ENCODE assay signal across 11 cellular contexts in genomic region chr16:30764816-30765465, GRCh38. TPM values are rescaled to one million over a fixed set of nuclear protein-coding genes. Genes with fewer than 3 reads are reported as not detected.
DNase-seq lines count a peak whose midpoint lies in the region; ATAC-seq and TF ChIP-seq lines count a peak whose summit lies in the region.
"Had no signal": no experiment of that assay in that cellular context is flagged by ENCODE, and none has a peak within 500 bp of the region (broad histone marks: within the 10 kb centered on the region; RNA-seq: fewer than 3 reads in every experiment).

No MANE protein-coding gene starts in this region.

- H3K36me3 Mint-ChIP-seq in natural killer cell treated with Interleukin-12 subunit alpha and Interleukin-12 subunit beta and Interleukin-15 and Interleukin-18, amount 100 ng/mL, for 72 hours = peaks cover 28% of the 10 kb centered on the region
- peaks cover 9% of the 10 kb centered on the region for H3K36me3 Mint-ChIP-seq in natural killer cell

- no peaks in the 10 kb centered on the region for H3K9me3 ChIP-seq in lower lobe of right lung
- H3K9me3 ChIP-seq in WERI-Rb-1 (ENCODE audit: severe bottlenecking) = no peaks in the 10 kb centered on the region
- H3K9me3 ChIP-seq: HAP-1 had no signal

- CTCF ChIA-PET in RWPE1 (lab: Yijun Ruan, JAX) = no interaction called here

- H3K4me1 Mint-ChIP-seq in natural killer cell treated with Interleukin-12 subunit alpha and Interleukin-12 subunit beta and Interleukin-15 and Interleukin-18, amount 100 ng/mL, for 72 hours (ENCODE audit: low read depth in 2 of 2) = peaks cover 41 to 51% of the 10 kb centered on the region in 2 donors
- peaks cover 43 to 64% of the 10 kb centered on the region in 2 donors for H3K4me1 Mint-ChIP-seq in natural killer cell

- peak overlapping the region in 1 of 2 donors; percentile 33 for H3K27ac Mint-ChIP-seq in natural killer cell treated with Interleukin-12 subunit alpha and Interleukin-12 subunit beta and Interleukin-15 and Interleukin-18, amount 100 ng/mL, for 72 hours
- no peak overlapping the region for H3K27ac Mint-ChIP-seq in natural killer cell
- H3K27ac Mint-ChIP-seq: B cell had no signal

- intact Hi-C loops in natural killer cell (cut with micrococcal nuclease) = loop anchor here (5.0 to 10.0 kb wide), 2 partner anchors 50 to 157 kb away; partner anchors contain the start of gene FBXL19
- intact Hi-C loops in lower lobe of right lung (cut with DNase I) = no loop called here

- DNase-seq in natural killer cell treated with Interleukin-12 subunit alpha and Interleukin-12 subunit beta and Interleukin-15 and Interleukin-18, amount 100 ng/mL, for 72 hours (ENCODE audit: low spot score) = peak; percentile 57
- no peak for DNase-seq in natural killer cell
- no peak for DNase-seq in RWPE1 (ENCODE audit: low spot score)
- peak; percentile 32 for DNase-seq in lower lobe of right lung
- DNase-seq in WERI-Rb-1 = no peak
- DNase-seq: DMS53 had no signal

- POLR2A ChIA-PET in RWPE1 (lab: Yijun Ruan, JAX; ENCODE audit: low non-redundant PET) = interaction anchor here (1.3 kb wide), 1 partner anchor 10 kb away, joined by 7 read pairs; no protein-coding TSS in a partner anchor

- ATAC-seq in natural killer cell treated with Interleukin-12 subunit alpha and Interleukin-12 subunit beta and Interleukin-15 and Interleukin-18, amount 100 ng/mL, for 72 hours = no peak
- ATAC-seq in natural killer cell (no peak), lower lobe of right lung (no peak), HG02885 (IDR thresholded peaks at IDR 0.05; ENCODE audit: poor library complexity, unreplicated experiment) (no peak), HG02798 (IDR thresholded peaks at IDR 0.05; ENCODE audit: poor library complexity, unreplicated experiment) (no peak)

- H3K27me3 ChIP-seq in lower lobe of right lung (ENCODE audit: low read depth) (no peaks in the 10 kb centered on the region), WERI-Rb-1 (ENCODE audit: insufficient read depth, low read depth, severe bottlenecking) (no peaks in the 10 kb centered on the region)

- H3K4me1 ChIP-seq in lower lobe of right lung = peaks cover 27% of the 10 kb centered on the region

- no peaks in the 10 kb centered on the region for H3K27me3 Mint-ChIP-seq in natural killer cell treated with Interleukin-12 subunit alpha and Interleukin-12 subunit beta and Interleukin-15 and Interleukin-18, amount 100 ng/mL, for 72 hours
- no peaks in the 10 kb centered on the region for H3K27me3 Mint-ChIP-seq in natural killer cell (ENCODE audit: low read depth in 2 of 2)
- H3K27me3 Mint-ChIP-seq: B cell had no signal

- H3K36me3 ChIP-seq in lower lobe of right lung (peaks cover 72% of the 10 kb centered on the region), WERI-Rb-1 (peaks cover 75% of the 10 kb centered on the region)

- H3K4me3 Mint-ChIP-seq in natural killer cell treated with Interleukin-12 subunit alpha and Interleukin-12 subunit beta and Interleukin-15 and Interleukin-18, amount 100 ng/mL, for 72 hours = no peak overlapping the region
- H3K4me3 Mint-ChIP-seq in natural killer cell = no peak overlapping the region

- no peaks in the 10 kb centered on the region for H3K9me3 Mint-ChIP-seq in natural killer cell treated with Interleukin-12 subunit alpha and Interleukin-12 subunit beta and Interleukin-15 and Interleukin-18, amount 100 ng/mL, for 72 hours
- H3K9me3 Mint-ChIP-seq in natural killer cell = no peaks in the 10 kb centered on the region

- H3K27ac ChIP-seq in RWPE1 (0 out of 2 replicates have a peak overlapping the region, but pooled peaks have one; percentile 1), lower lobe of right lung (no peak overlapping the region), WERI-Rb-1 (no peak overlapping the region)
- H3K27ac ChIP-seq: HL-60 had no signal

- H3K4me3 ChIP-seq in lower lobe of right lung (no peak overlapping the region), WERI-Rb-1 (ENCODE audit: low read depth, low read length) (no peak overlapping the region)
- H3K4me3 ChIP-seq: HAP-1 had no signal

- TF ChIP-seq CTCF in natural killer cell (IDR thresholded peaks at IDR 0.05) (no peak), RWPE1 (conservative IDR thresholded peaks at IDR 0.05; ENCODE audit: low read depth) (no peak), lower lobe of right lung (IDR thresholded peaks at IDR 0.05) (no peak), WERI-Rb-1 (IDR thresholded peaks at IDR 0.05; ENCODE audit: low read depth, low read length) (no peak)

RNA-seq across cellular contexts. Expression of gene RNF40, which starts 2.8 kb away (rescaled TPM):
- total RNA-seq in natural killer cell treated with Interleukin-12 subunit alpha and Interleukin-12 subunit beta and Interleukin-15 and Interleukin-18, amount 100 ng/mL, for 72 hours = 100 to 1,000 TPM; 120 to 161 TPM
- 100 to 1,000 TPM; 153 to 167 (median 161) TPM for total RNA-seq in natural killer cell
- total RNA-seq in lower lobe of right lung = 95.9 TPM

RNA-seq across cellular contexts. Expression of gene CFAP119, which starts 3.1 kb away (rescaled TPM):
- 10 to 100 TPM in 1 of 2 donors, 1 to 10 TPM in 1; 3.4 to 17.0 TPM for total RNA-seq in natural killer cell treated with Interleukin-12 subunit alpha and Interleukin-12 subunit beta and Interleukin-15 and Interleukin-18, amount 100 ng/mL, for 72 hours
- total RNA-seq in natural killer cell (1 to 10 TPM; 3.4 to 5.1 (median 4.9) TPM), lower lobe of right lung (11.1 TPM)

RNA-seq across cellular contexts. Expression of gene PHKG2, which starts 16.7 kb away (rescaled TPM):
- total RNA-seq in natural killer cell treated with Interleukin-12 subunit alpha and Interleukin-12 subunit beta and Interleukin-15 and Interleukin-18, amount 100 ng/mL, for 72 hours = 10 to 100 TPM; 50.2 to 63.8 TPM
- total RNA-seq in natural killer cell (10 to 100 TPM; 50.5 to 86.1 (median 64.8) TPM), lower lobe of right lung (25.5 TPM)

RNA-seq across cellular contexts. Expression of gene ZNF629, which starts 22.1 kb away (rescaled TPM):
- total RNA-seq in natural killer cell treated with Interleukin-12 subunit alpha and Interleukin-12 subunit beta and Interleukin-15 and Interleukin-18, amount 100 ng/mL, for 72 hours = 1 to 10 TPM in 1 of 2 donors, under 1 TPM in 1; 0.98 to 3.8 TPM
- 1 to 10 TPM in 2 of 3 donors, under 1 TPM in 1; 0.96 to 1.9 (median 1.8) TPM for total RNA-seq in natural killer cell
- total RNA-seq in lower lobe of right lung = 11.9 TPM

Comparison
In these comparisons a context has a peak if more than half of its experiments do, and no peak if none do; other contexts are left out.
1. DNase-seq: peak in natural killer cell treated with Interleukin-12 subunit alpha and Interleukin-12 subunit beta and Interleukin-15 and Interleukin-18, amount 100 ng/mL, for 72 hours (single experiment) and lower lobe of right lung (single experiment); none in natural killer cell (single experiment), RWPE1 (single experiment) and WERI-Rb-1 (single experiment).